23 cellular contexts compared by ENCODE assay signal in the genomic region with DNA sequence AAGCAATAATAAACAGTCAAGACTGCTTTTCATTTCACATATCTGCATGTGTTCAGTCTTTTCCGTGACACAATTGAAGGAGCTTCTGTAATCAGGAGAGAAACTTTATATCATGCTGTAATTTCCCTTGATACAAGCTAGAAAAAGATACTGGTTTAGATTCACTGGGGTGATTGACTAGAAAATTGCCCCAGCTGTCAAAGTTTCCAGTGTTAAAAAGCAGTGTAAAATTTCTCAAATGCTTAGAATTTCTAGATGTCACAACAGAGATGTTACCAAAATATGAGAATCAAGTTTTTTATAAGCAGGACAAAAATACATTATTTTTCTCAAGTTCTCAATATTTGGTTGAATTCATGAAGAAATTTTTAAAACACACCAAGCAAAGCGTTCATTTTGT.
"Had no signal": no experiment of that assay in that cellular context is flagged by ENCODE, and none has a peak within 500 bp of the region (broad histone marks: within the 10 kb centered on the region; RNA-seq: fewer than 3 reads in every experiment).

No MANE protein-coding gene starts in this region.

- ATAC-seq: effector memory CD8-positive, alpha-beta T cell; esophagus mucosa; gastrocnemius medialis; gastroesophageal sphincter; heart left ventricle; heart right ventricle had no signal

- H3K27ac ChIP-seq: colonic mucosa, coronary artery, dorsolateral prefrontal cortex, epithelial cell of prostate, esophagus muscularis mucosa, esophagus squamous epithelium, gastrocnemius medialis, gastroesophageal sphincter, heart left ventricle, heart right ventricle had no signal

- H3K9me3 ChIP-seq: colonic mucosa, gastrocnemius medialis had no signal

- H3K27me3 ChIP-seq: colonic mucosa, dorsolateral prefrontal cortex, esophagus muscularis mucosa, esophagus squamous epithelium, gastrocnemius medialis, gastroesophageal sphincter, heart left ventricle, heart right ventricle had no signal

- H3K36me3 ChIP-seq: colonic mucosa, esophagus muscularis mucosa, esophagus squamous epithelium, gastrocnemius medialis, gastroesophageal sphincter, heart left ventricle, heart right ventricle had no signal

- H3K4me3 ChIP-seq: colonic mucosa, coronary artery, dorsolateral prefrontal cortex, esophagus muscularis mucosa, esophagus squamous epithelium, gastrocnemius medialis, gastroesophageal sphincter, heart left ventricle, heart right ventricle had no signal

- H3K4me1 ChIP-seq: colonic mucosa, esophagus muscularis mucosa, esophagus squamous epithelium, gastrocnemius medialis, gastroesophageal sphincter, heart left ventricle, heart right ventricle had no signal

- DNase-seq: colonic mucosa; cortex of kidney; dermis blood vessel endothelial cell; dorsolateral prefrontal cortex; effector CD4-positive, alpha-beta T cell; effector CD8-positive, alpha-beta T cell; effector memory CD4-positive, alpha-beta T cell; effector memory CD8-positive, alpha-beta T cell; endodermal cell; erythroblast; esophagus squamous epithelium; foreskin fibroblast; foreskin melanocyte; gastrocnemius medialis; glutamatergic neuron; head of caudate nucleus; heart left ventricle; heart right ventricle had no signal
